Comparison of ENCODE assay signal across 13 cellular contexts in the genomic region with DNA sequence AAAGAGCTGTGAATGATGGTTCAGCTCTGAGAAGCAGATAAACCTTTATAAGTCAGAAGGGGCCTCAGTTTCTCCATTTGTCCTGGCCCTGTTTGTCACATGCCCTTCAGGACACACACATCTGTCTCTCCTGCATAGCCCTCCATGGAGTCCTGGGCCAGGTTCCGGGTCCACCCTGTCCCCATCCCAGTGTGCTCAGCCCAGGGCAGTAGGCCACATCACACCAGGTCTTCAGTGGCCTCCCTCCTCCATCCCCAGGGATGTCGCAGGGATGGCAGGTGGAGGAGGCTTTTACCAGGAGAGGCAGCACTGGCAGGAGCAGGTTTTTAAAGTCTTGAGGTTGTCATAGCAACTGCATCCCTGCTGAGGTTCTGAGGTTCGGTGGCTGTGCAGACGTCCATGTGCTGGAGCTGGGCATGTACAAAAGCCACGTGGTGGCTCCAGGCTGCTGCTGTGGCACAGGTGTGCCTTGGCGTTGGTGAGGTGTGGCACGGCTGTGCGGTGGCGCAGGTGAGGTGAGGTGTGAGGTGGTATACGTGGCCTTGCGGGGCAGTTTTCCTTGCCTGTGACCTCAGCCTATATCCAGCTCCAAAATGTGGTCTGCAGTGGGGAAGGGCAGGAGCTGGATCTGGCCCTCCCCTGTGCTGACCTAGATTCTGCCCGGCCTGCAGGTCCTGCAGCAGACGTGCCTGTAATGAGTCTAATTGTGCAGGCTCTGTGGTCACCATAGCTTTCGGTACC. TPM values are rescaled to one million over a fixed set of nuclear protein-coding genes. Genes with fewer than 3 reads are reported as not detected.
DNase-seq lines count a peak whose midpoint lies in the region; ATAC-seq and TF ChIP-seq lines count a peak whose summit lies in the region.
"Had no signal": no experiment of that assay in that cellular context is flagged by ENCODE, and none has a peak within 500 bp of the region (broad histone marks: within the 10 kb centered on the region; RNA-seq: fewer than 3 reads in every experiment).

No MANE protein-coding gene starts in this region.

- no peak overlapping the region for H3K4me3 ChIP-seq in GM23338
- H3K4me3 ChIP-seq: heart left ventricle, MG63 had no signal

- no peaks in the 10 kb centered on the region for H3K27me3 ChIP-seq in GM23338 (ENCODE audit: insufficient read depth)
- H3K27me3 ChIP-seq: heart left ventricle, MG63 had no signal

- H3K36me3 Mint-ChIP-seq in GM23338 (ENCODE audit: low read depth) = no peaks in the 10 kb centered on the region
- no peaks in the 10 kb centered on the region for H3K36me3 Mint-ChIP-seq in osteocyte (ENCODE audit: unreplicated experiment)
- H3K36me3 Mint-ChIP-seq: naive thymus-derived CD8-positive, alpha-beta T cell had no signal

- H3K9me2 ChIP-seq in GM23338 (ENCODE audit: insufficient read depth) = no peaks in the 10 kb centered on the region

- ATAC-seq in GM23338 = no peak
- ATAC-seq: activated naive CD8-positive, alpha-beta T cell treated with anti-CD3 and anti-CD28 coated beads, Interleukin-2, amount 50 U/mL, for 24 hours; heart left ventricle; naive thymus-derived CD8-positive, alpha-beta T cell had no signal

- H3F3A ChIP-seq in GM23338 (replicated peaks; ENCODE audit: low read depth) = no peaks in the 10 kb centered on the region

- H4K20me1 ChIP-seq in GM23338 (replicated peaks; ENCODE audit: insufficient read depth) = no peaks in the 10 kb centered on the region

- DNase-seq in NCI-H748 (lab: John Stamatoyannopoulos, UW; ENCODE audit: unreplicated experiment) (peak; percentile 28), NCI-H748 treated with DMSO at 0.1 percent for 48 hours (lab: John Stamatoyannopoulos, UW) (no peak), GM23338 (ENCODE audit: low spot score) (peak; percentile 2), cerebellar nuclear complex (lab: John Stamatoyannopoulos, UW) (peak; percentile 55 to 83), osteocyte (ENCODE audit: extremely low spot score, unreplicated experiment) (peak; percentile 69), T-helper 1 cell (no peak), pons (ENCODE audit: low spot score) (no peak), NCI-H2171 (lab: John Stamatoyannopoulos, UW) (no peak)
- DNase-seq: activated naive CD8-positive, alpha-beta T cell treated with anti-CD3 and anti-CD28 coated beads, Interleukin-2, amount 50 U/mL, for 24 hours; erythroblast; MG63 had no signal

- no peak overlapping the region for H2AFZ ChIP-seq in GM23338

- H3K79me2 ChIP-seq in GM23338 (replicated peaks; ENCODE audit: insufficient read depth) = no peaks in the 10 kb centered on the region

- H3K27me3 Mint-ChIP-seq in GM23338 (ENCODE audit: insufficient read depth, low read depth, poor library complexity) (peaks cover 10% of the 10 kb centered on the region), osteocyte (ENCODE audit: unreplicated experiment) (no peaks in the 10 kb centered on the region)
- H3K27me3 Mint-ChIP-seq: activated naive CD8-positive, alpha-beta T cell treated with anti-CD3 and anti-CD28 coated beads, Interleukin-2, amount 50 U/mL, for 24 hours; naive thymus-derived CD8-positive, alpha-beta T cell had no signal

- H3K36me3 ChIP-seq in GM23338 (ENCODE audit: insufficient read depth) = no peaks in the 10 kb centered on the region
- H3K36me3 ChIP-seq: heart left ventricle, MG63 had no signal

- H3K27ac ChIP-seq in GM23338 (ENCODE audit: low read depth) = no peak overlapping the region
- H3K27ac ChIP-seq: heart left ventricle had no signal

- H3K4me2 ChIP-seq in GM23338 = no peak overlapping the region

- H3K4me1 Mint-ChIP-seq in GM23338 (peaks cover 4% of the 10 kb centered on the region; the same call in 2 of the 3 replicates), osteocyte (ENCODE audit: unreplicated experiment) (peaks cover 1% of the 10 kb centered on the region)

- no peak overlapping the region for H3K4me3 Mint-ChIP-seq in GM23338
- H3K4me3 Mint-ChIP-seq in osteocyte (ENCODE audit: unreplicated experiment) = no peak overlapping the region
- H3K4me3 Mint-ChIP-seq: activated naive CD8-positive, alpha-beta T cell treated with anti-CD3 and anti-CD28 coated beads, Interleukin-2, amount 50 U/mL, for 24 hours; naive thymus-derived CD8-positive, alpha-beta T cell had no signal

- no peak for TF ChIP-seq CTCF in GM23338 (conservative IDR thresholded peaks at IDR 0.05; ENCODE audit: low read depth in 2 of 2)
- no peak for TF ChIP-seq CTCF in osteocyte (IDR thresholded peaks at IDR 0.05)

- H3K4me1 ChIP-seq in GM23338 (ENCODE audit: insufficient read depth) = no peaks in the 10 kb centered on the region; the same call in 1 of the 2 replicates

- no peak overlapping the region for H3K27ac Mint-ChIP-seq in GM23338
- H3K27ac Mint-ChIP-seq in osteocyte (ENCODE audit: unreplicated experiment) = no peak overlapping the region
- H3K27ac Mint-ChIP-seq: activated naive CD8-positive, alpha-beta T cell treated with anti-CD3 and anti-CD28 coated beads, Interleukin-2, amount 50 U/mL, for 24 hours had no signal

- H3K9me3 Mint-ChIP-seq in GM23338 (no peaks in the 10 kb centered on the region), osteocyte (ENCODE audit: unreplicated experiment) (no peaks in the 10 kb centered on the region)
- H3K9me3 Mint-ChIP-seq: activated naive CD8-positive, alpha-beta T cell treated with anti-CD3 and anti-CD28 coated beads, Interleukin-2, amount 50 U/mL, for 24 hours; naive thymus-derived CD8-positive, alpha-beta T cell had no signal

TF ChIP-seq in GM23338, 12 proteins besides CTCF, POLR2A, EP300 and RAD21 (continues in another document):
- TF ChIP-seq EZH2 (IDR thresholded peaks at IDR 0.05; ENCODE audit: low read depth, unreplicated experiment) (no peak), EZH2phosphoT487 (IDR thresholded peaks at IDR 0.05; ENCODE audit: unreplicated experiment) (no peak)

RNA-seq across cellular contexts. Expression of gene NPBWR2, which starts 8.0 kb away (rescaled TPM):
- total RNA-seq in GM23338 (2014; rRNA removed; shearing (Covaris generic)) = not detected in 2 replicates
- not detected in 2 replicates for polyA plus RNA-seq in GM23338 (2016; fragmentation: Nextera tagmentation; extraction: Ambion mirVana)
- not detected in 2 replicates for total RNA-seq in osteocyte
- total RNA-seq: heart left ventricle; naive thymus-derived CD8-positive, alpha-beta T cell had no signal
- polyA plus RNA-seq: heart left ventricle; naive thymus-derived CD8-positive, alpha-beta T cell had no signal

RNA-seq across cellular contexts. Expression of gene LKAAEAR1, which starts 31.1 kb away (rescaled TPM):
- total RNA-seq in GM23338 (2014; rRNA removed; shearing (Covaris generic)) = 1.1 TPM in 1 of 2 replicates, not detected in the other
- 1.8 and 2.4 TPM in 2 replicates for polyA plus RNA-seq in GM23338 (2016; fragmentation: Nextera tagmentation; extraction: Ambion mirVana)
- total RNA-seq in osteocyte = not detected in 2 replicates
- total RNA-seq: heart left ventricle; naive thymus-derived CD8-positive, alpha-beta T cell had no signal
- polyA plus RNA-seq: heart left ventricle had no signal

RNA-seq across cellular contexts. Expression of gene OPRL1, which starts 35.5 kb away (rescaled TPM):
- total RNA-seq in GM23338 (2014; rRNA removed; shearing (Covaris generic)) = 0.74 and 1.1 TPM in 2 replicates
- 0.24 and 0.27 TPM in 2 replicates for polyA plus RNA-seq in GM23338 (2016; fragmentation: Nextera tagmentation; extraction: Ambion mirVana)
- 1.6 and 2.1 TPM in 2 replicates for total RNA-seq in osteocyte

RNA-seq across cellular contexts. Expression of gene RGS19, which starts 36.0 kb away (rescaled TPM):
- total RNA-seq in GM23338 (2014; rRNA removed; shearing (Covaris generic)) = 15.0 and 19.7 TPM in 2 replicates
- 12.5 and 13.1 TPM in 2 replicates for polyA plus RNA-seq in GM23338 (2016; fragmentation: Nextera tagmentation; extraction: Ambion mirVana)
- total RNA-seq in osteocyte = 8.0 and 10.0 TPM in 2 replicates

RNA-seq across cellular contexts. Expression of gene MYT1, which starts 48.9 kb away (rescaled TPM):
- 0.83 and 1.6 TPM in 2 replicates for total RNA-seq in GM23338 (2014; rRNA removed; shearing (Covaris generic))
- 1.1 and 1.6 TPM in 2 replicates for polyA plus RNA-seq in GM23338 (2016; fragmentation: Nextera tagmentation; extraction: Ambion mirVana)
- total RNA-seq in osteocyte = not detected in 2 replicates
- total RNA-seq: naive thymus-derived CD8-positive, alpha-beta T cell had no signal
- polyA plus RNA-seq: naive thymus-derived CD8-positive, alpha-beta T cell had no signal

Comparison
In these comparisons a context has a peak if more than half of its experiments do, and no peak if none do; other contexts are left out.
1. DNase-seq: peak in NCI-H748 (single experiment), GM23338 (single experiment), cerebellar nuclear complex (2 of 2) and osteocyte (single experiment); none in NCI-H748 treated with DMSO at 0.1 percent for 48 hours (single experiment), T-helper 1 cell (0 of 5), pons (single experiment) and NCI-H2171 (single experiment).